ENCODE assay signal across 14 cellular contexts in genomic region chr5:35182541-35183242, GRCh38. TPM values are rescaled to one million over a fixed set of nuclear protein-coding genes. Genes with fewer than 3 reads are reported as not detected.
A peak's percentile ranks its signal among the peaks of the same experiment; 100 is the strongest.
DNase-seq lines count a peak whose midpoint lies in the region; ATAC-seq and TF ChIP-seq lines count a peak whose summit lies in the region.
"Had no signal": no experiment of that assay in that cellular context is flagged by ENCODE, and none has a peak within 500 bp of the region (broad histone marks: within the 10 kb centered on the region; RNA-seq: fewer than 3 reads in every experiment).

No MANE protein-coding gene starts in this region.

- H3K4me1 Mint-ChIP-seq in GM23338 (peaks cover 8% of the 10 kb centered on the region; the same call in 2 of the 3 replicates), neural progenitor cell (peaks cover 12% of the 10 kb centered on the region)
- no peaks in the 10 kb centered on the region for H3K4me1 Mint-ChIP-seq in CD8-positive, alpha-beta T cell (ENCODE audit: low read depth)
- H3K4me1 Mint-ChIP-seq: stimulated activated effector memory CD8-positive, alpha-beta T cell treated with anti-CD3 and anti-CD28 coated beads, Interleukin-12 subunit alpha, Interleukin-12 subunit beta, amount 100 ng/mL, for 72 hours had no signal

- no peak overlapping the region for H3K4me3 Mint-ChIP-seq in GM23338
- H3K4me3 Mint-ChIP-seq in neural progenitor cell: no peak overlapping the region
- no peak overlapping the region for H3K4me3 Mint-ChIP-seq in CD8-positive, alpha-beta T cell
- H3K4me3 Mint-ChIP-seq: nephron progenitor cell; stimulated activated effector memory CD8-positive, alpha-beta T cell treated with anti-CD3 and anti-CD28 coated beads, Interleukin-12 subunit alpha, Interleukin-12 subunit beta, amount 100 ng/mL, for 72 hours had no signal

- H3K9me2 ChIP-seq in GM23338 (ENCODE audit: insufficient read depth): no peaks in the 10 kb centered on the region

- H3K27ac Mint-ChIP-seq in GM23338 (peak overlapping the region; percentile 31; the same call in 1 of the 2 replicates), neural progenitor cell (no peak overlapping the region)
- no peak overlapping the region for H3K27ac Mint-ChIP-seq in CD8-positive, alpha-beta T cell
- H3K27ac Mint-ChIP-seq: nephron progenitor cell; stimulated activated effector memory CD8-positive, alpha-beta T cell treated with anti-CD3 and anti-CD28 coated beads, Interleukin-12 subunit alpha, Interleukin-12 subunit beta, amount 100 ng/mL, for 72 hours had no signal

- H3K4me2 ChIP-seq in BLaER1 treated with 17β-estradiol and CSF1 and Interleukin-3, amounts not matched to agents 10 nM and 100 nM: peak overlapping the region in 7 of 11 experiments; percentile 9 to 58 (median 29); a peak in 11 of 22 replicates
- H3K4me2 ChIP-seq in GM23338: no peak overlapping the region
- H3K4me2 ChIP-seq in neural progenitor cell: no peak overlapping the region

- H3K9me3 ChIP-seq in BLaER1 treated with 17β-estradiol and CSF1 and Interleukin-3, amounts not matched to agents 10 nM and 100 nM (replicated peaks in 1 of 11): peaks cover 0 to 9% (median 0%) of the 10 kb centered on the region in 11 experiments; a peak in 8 of 22 replicates
- H3K9me3 ChIP-seq in body of pancreas (no peaks in the 10 kb centered on the region), neural progenitor cell (ENCODE audit: low read depth) (no peaks in the 10 kb centered on the region)
- H3K9me3 ChIP-seq in CD8-positive, alpha-beta T cell (ENCODE audit: low read length): no peaks in the 10 kb centered on the region
- H3K9me3 ChIP-seq: transverse colon had no signal

- H3K36me3 Mint-ChIP-seq in GM23338 (ENCODE audit: low read depth) (no peaks in the 10 kb centered on the region), neural progenitor cell (no peaks in the 10 kb centered on the region)
- H3K36me3 Mint-ChIP-seq in CD8-positive, alpha-beta T cell: no peaks in the 10 kb centered on the region
- H3K36me3 Mint-ChIP-seq: stimulated activated effector memory CD8-positive, alpha-beta T cell treated with anti-CD3 and anti-CD28 coated beads, Interleukin-12 subunit alpha, Interleukin-12 subunit beta, amount 100 ng/mL, for 72 hours had no signal

- H3K27me3 Mint-ChIP-seq in GM23338 (ENCODE audit: insufficient read depth, low read depth, poor library complexity): peaks cover 7% of the 10 kb centered on the region
- no peaks in the 10 kb centered on the region for H3K27me3 Mint-ChIP-seq in neural progenitor cell (ENCODE audit: insufficient read depth, low read depth)
- H3K27me3 Mint-ChIP-seq in CD8-positive, alpha-beta T cell (ENCODE audit: low read depth): peaks cover 4% of the 10 kb centered on the region

- peak overlapping the region; percentile 28; the same call in 1 of the 2 replicates for H2AFZ ChIP-seq in GM23338
- H2AFZ ChIP-seq in neural progenitor cell (replicated peaks): peak overlapping the region; percentile 90

- 68 to 75% methylated on average over 6 of the region's 6 CpGs for WGBS in body of pancreas, 2 donors

- no peak overlapping the region for H3K27ac ChIP-seq in BLaER1 treated with 17β-estradiol and CSF1 and Interleukin-3, amounts not matched to agents 10 nM and 100 nM
- no peak overlapping the region for H3K27ac ChIP-seq in GM23338 (ENCODE audit: low read depth)
- H3K27ac ChIP-seq in body of pancreas: no peak overlapping the region
- H3K27ac ChIP-seq in neural progenitor cell: no peak overlapping the region
- H3K27ac ChIP-seq in CD8-positive, alpha-beta T cell (ENCODE audit: low read depth, low read length): no peak overlapping the region
- H3K27ac ChIP-seq: RWPE1, transverse colon had no signal

- ATAC-seq in GM23338 (peak; percentile 38), body of pancreas (peak; percentile 12)
- no peak for ATAC-seq in CD8-positive, alpha-beta T cell

- H3K9me3 Mint-ChIP-seq in GM23338 (no peaks in the 10 kb centered on the region), neural progenitor cell (no peaks in the 10 kb centered on the region)
- no peaks in the 10 kb centered on the region for H3K9me3 Mint-ChIP-seq in CD8-positive, alpha-beta T cell
- H3K9me3 Mint-ChIP-seq: nephron progenitor cell; stimulated activated effector memory CD8-positive, alpha-beta T cell treated with anti-CD3 and anti-CD28 coated beads, Interleukin-12 subunit alpha, Interleukin-12 subunit beta, amount 100 ng/mL, for 72 hours had no signal

- CTCF ChIA-PET in CD8-positive, alpha-beta T cell (lab: Charles Lee): interaction anchor here (0.5 kb wide), 1 partner anchor 27 kb away, joined by 3 read pairs; no protein-coding TSS in a partner anchor

- H3F3A ChIP-seq in GM23338 (replicated peaks; ENCODE audit: low read depth) (no peaks in the 10 kb centered on the region), neural progenitor cell (ENCODE audit: low read depth) (no peaks in the 10 kb centered on the region)

- peaks cover 0 to 17% (median 11%) of the 10 kb centered on the region in 10 experiments; a peak in 13 of 20 replicates for H3K4me1 ChIP-seq in BLaER1 treated with 17β-estradiol and CSF1 and Interleukin-3, amounts not matched to agents 10 nM and 100 nM
- H3K4me1 ChIP-seq in GM23338 (ENCODE audit: insufficient read depth) (no peaks in the 10 kb centered on the region), body of pancreas (peaks cover 44% of the 10 kb centered on the region), neural progenitor cell (no peaks in the 10 kb centered on the region)
- no peaks in the 10 kb centered on the region for H3K4me1 ChIP-seq in CD8-positive, alpha-beta T cell (ENCODE audit: insufficient read depth, low read length)

- H4K20me1 ChIP-seq in BLaER1 treated with 17β-estradiol and CSF1 and Interleukin-3, amounts not matched to agents 10 nM and 100 nM: no peaks in the 10 kb centered on the region
- H4K20me1 ChIP-seq in GM23338 (replicated peaks; ENCODE audit: insufficient read depth) (no peaks in the 10 kb centered on the region), neural progenitor cell (ENCODE audit: low read depth) (no peaks in the 10 kb centered on the region)

- H3K79me2 ChIP-seq in GM23338 (replicated peaks; ENCODE audit: insufficient read depth) (no peaks in the 10 kb centered on the region), neural progenitor cell (ENCODE audit: low read depth) (no peaks in the 10 kb centered on the region)

- H3K4me3 ChIP-seq in BLaER1 treated with 17β-estradiol and CSF1 and Interleukin-3, amounts not matched to agents 10 nM and 100 nM: no peak overlapping the region
- H3K4me3 ChIP-seq in GM23338: no peak overlapping the region
- no peak overlapping the region for H3K4me3 ChIP-seq in body of pancreas
- H3K4me3 ChIP-seq in neural progenitor cell: no peak overlapping the region
- H3K4me3 ChIP-seq in CD8-positive, alpha-beta T cell (ENCODE audit: low read depth, low read length): no peak overlapping the region
- H3K4me3 ChIP-seq: transverse colon had no signal

- TF ChIP-seq CTCF in GM23338 (conservative IDR thresholded peaks at IDR 0.05; ENCODE audit: low read depth in 2 of 2) (no peak), body of pancreas (IDR thresholded peaks at IDR 0.05) (no peak), neural progenitor cell (IDR thresholded peaks at IDR 0.05) (no peak)
- no peak for TF ChIP-seq CTCF in CD8-positive, alpha-beta T cell (IDR thresholded peaks at IDR 0.05)

- no peak for DNase-seq in GM23338 (ENCODE audit: low spot score)
- DNase-seq in body of pancreas: peak in 2 of 4 donors; percentile 27 to 52
- DNase-seq in neural progenitor cell (ENCODE audit: low spot score): no peak
- no peak for DNase-seq in CD8-positive, alpha-beta T cell
- no peak for DNase-seq in ureter (ENCODE audit: low spot score)
- no peak for DNase-seq in NCI-H2081 treated with DMSO at 0.1 percent for 48 hours (lab: John Stamatoyannopoulos, UW)
- no peak for DNase-seq in EL
- DNase-seq: NCI-H146 had no signal

- no peaks in the 10 kb centered on the region for H3K27me3 ChIP-seq in BLaER1 treated with 17β-estradiol and CSF1 and Interleukin-3, amounts not matched to agents 10 nM and 100 nM
- H3K27me3 ChIP-seq in GM23338 (ENCODE audit: insufficient read depth) (no peaks in the 10 kb centered on the region), body of pancreas (no peaks in the 10 kb centered on the region), neural progenitor cell (no peaks in the 10 kb centered on the region)
- H3K27me3 ChIP-seq in CD8-positive, alpha-beta T cell (ENCODE audit: insufficient read depth, low read length): no peaks in the 10 kb centered on the region
- H3K27me3 ChIP-seq: transverse colon had no signal

- H3K36me3 ChIP-seq in BLaER1 treated with 17β-estradiol and CSF1 and Interleukin-3, amounts not matched to agents 10 nM and 100 nM: no peaks in the 10 kb centered on the region
- no peaks in the 10 kb centered on the region for H3K36me3 ChIP-seq in GM23338 (ENCODE audit: insufficient read depth)
- no peaks in the 10 kb centered on the region for H3K36me3 ChIP-seq in body of pancreas (replicated peaks in 1 of 2; ENCODE audit: insufficient read depth in 1 of 2, low read depth in 2 of 2)
- H3K36me3 ChIP-seq in neural progenitor cell: no peaks in the 10 kb centered on the region
- no peaks in the 10 kb centered on the region for H3K36me3 ChIP-seq in CD8-positive, alpha-beta T cell (ENCODE audit: insufficient read depth, low read length)
- H3K36me3 ChIP-seq: transverse colon had no signal

- POLR2A ChIA-PET in CD8-positive, alpha-beta T cell (lab: Charles Lee): no interaction called here

- no peak for TF ChIP-seq POLR2A in body of pancreas (IDR thresholded peaks at IDR 0.05)

- H3K9ac ChIP-seq in BLaER1 treated with 17β-estradiol and CSF1 and Interleukin-3, amounts not matched to agents 10 nM and 100 nM: no peak overlapping the region
- H3K9ac ChIP-seq in neural progenitor cell: no peak overlapping the region

- intact Hi-C loops in body of pancreas (cut with DNase I): no loop called here
- intact Hi-C loops in CD8-positive, alpha-beta T cell (cut with DNase I, micrococcal nuclease): no loop called here

TF ChIP-seq in GM23338, 12 proteins besides CTCF, POLR2A, EP300 and RAD21:
- no peak for TF ChIP-seq STAT1 (IDR thresholded peaks at IDR 0.05; ENCODE audit: unreplicated experiment)

RNA-seq across cellular contexts. Expression of gene PRLR, which starts 47.6 kb away (rescaled TPM):
- 1.4 and 2.2 TPM in 2 replicates for total RNA-seq in GM23338 (2014; rRNA removed; shearing (Covaris generic))
- 0.31 and 0.45 TPM in 2 replicates for polyA plus RNA-seq in GM23338 (2016; fragmentation: Nextera tagmentation; extraction: Ambion mirVana)
- total RNA-seq in body of pancreas (1 to 10 TPM; 6.2 to 7.9 TPM), neural progenitor cell (ENCODE audit: low replicate concordance) (0.51 and 1.3 TPM in 2 replicates), ureter (6.2 TPM)
- total RNA-seq in CD8-positive, alpha-beta T cell: not detected
- polyA plus RNA-seq: AG04450 had no signal

Comparison
In these comparisons a context has a peak if more than half of its experiments do, and no peak if none do; other contexts are left out.
1. H3K4me2 ChIP-seq: peak in BLaER1 treated with 17β-estradiol and CSF1 and Interleukin-3, amounts not matched to agents 10 nM and 100 nM (7 of 11); none in GM23338 (single experiment) and neural progenitor cell (single experiment).